In genomic region chr7:151745090-151745638, GRCh38 we compare ENCODE assay signal across 1 cellular context.
TF ChIP-seq lines count a peak whose summit lies in the region.

No MANE protein-coding gene starts in this region.

TF ChIP-seq in HepG2, 621 proteins besides CTCF, POLR2A, EP300 and RAD21 (continued from another document and continues in another):
- TF ChIP-seq NKX3-1 (CRISPR knock-in tag; IDR thresholded peaks at IDR 0.05) (no peak), CBX5 (CRISPR knock-in tag; IDR thresholded peaks at IDR 0.05; ENCODE audit: borderline replicate concordance) (peak; percentile 98; the same call in 1 of the 2 replicates), GPN1 (CRISPR knock-in tag; IDR thresholded peaks at IDR 0.05; ENCODE audit: borderline replicate concordance) (no peak), SALL2 (CRISPR knock-in tag; IDR thresholded peaks at IDR 0.05) (no peak; the same call in 1 of the 2 replicates), JUN (CRISPR knock-in tag; IDR thresholded peaks at IDR 0.05) (no peak), ESRRA (CRISPR knock-in tag; IDR thresholded peaks at IDR 0.05; ENCODE audit: low read depth) (peak; percentile 66; the same call in 1 of the 2 replicates), ELF4 (CRISPR knock-in tag; IDR thresholded peaks at IDR 0.05; ENCODE audit: borderline replicate concordance) (no peak), ZBTB20 (CRISPR knock-in tag; IDR thresholded peaks at IDR 0.05; ENCODE audit: borderline replicate concordance, low read depth) (peak; percentile 32; the same call in 1 of the 2 replicates), ZUFSP (CRISPR knock-in tag; IDR thresholded peaks at IDR 0.05; ENCODE audit: borderline replicate concordance) (no peak), XBP1 (CRISPR knock-in tag; IDR thresholded peaks at IDR 0.05) (peak; percentile 91; the same call in 1 of the 2 replicates), BATF2 (CRISPR knock-in tag; IDR thresholded peaks at IDR 0.05) (peak; percentile 88), TBX3 (IDR thresholded peaks at IDR 0.05; ENCODE audit: borderline replicate concordance) (peak; percentile 98), TBP (CRISPR knock-in tag; IDR thresholded peaks at IDR 0.05) (no peak), HOXA3 (CRISPR knock-in tag; IDR thresholded peaks at IDR 0.05) (peak; percentile 91), POLR2AphosphoS5 (IDR thresholded peaks at IDR 0.05; ENCODE audit: low read depth, low read length) (0 out of 2 replicates have a peak, but pooled peaks have one; percentile 28), ZBTB21 (CRISPR knock-in tag; IDR thresholded peaks at IDR 0.05) (peak; percentile 55; the same call in 1 of the 2 replicates), SNAPC5 (CRISPR knock-in tag; IDR thresholded peaks at IDR 0.05; ENCODE audit: borderline replicate concordance) (no peak), NCOR1 (IDR thresholded peaks at IDR 0.05; ENCODE audit: borderline replicate concordance, low read length) (peak; percentile 91), ZMAT3 (CRISPR knock-in tag; conservative IDR thresholded peaks at IDR 0.05) (peak; percentile 79; the same call in 1 of the 2 replicates), ATM (IDR thresholded peaks at IDR 0.05; ENCODE audit: borderline replicate concordance) (no peak), ZNF562 (CRISPR knock-in tag; IDR thresholded peaks at IDR 0.05; ENCODE audit: borderline replicate concordance) (no peak), ZNF639 (CRISPR knock-in tag; conservative IDR thresholded peaks at IDR 0.05) (peak; percentile 64; the same call in 1 of the 2 replicates), SP5 (CRISPR knock-in tag; IDR thresholded peaks at IDR 0.05; ENCODE audit: borderline replicate concordance, low read depth) (peak; percentile 44; the same call in 1 of the 2 replicates), TRIM24 (CRISPR knock-in tag; IDR thresholded peaks at IDR 0.05) (peak; percentile 91), ZNF879 (CRISPR knock-in tag; IDR thresholded peaks at IDR 0.05) (0 out of 2 replicates have a peak, but pooled peaks have one; percentile 19), ZNF407 (CRISPR knock-in tag; IDR thresholded peaks at IDR 0.05; ENCODE audit: not compliant biosample characterization) (peak; percentile 55), ZNF660 (CRISPR knock-in tag; IDR thresholded peaks at IDR 0.05; ENCODE audit: borderline replicate concordance, low read depth) (no peak), ZNF792 (CRISPR knock-in tag; IDR thresholded peaks at IDR 0.05) (peak; percentile 92), ZNF780A (CRISPR knock-in tag; IDR thresholded peaks at IDR 0.05) (no peak), PRPF4 (IDR thresholded peaks at IDR 0.05; ENCODE audit: low read depth, low read length, poor library complexity, severe bottlenecking) (no peak), NFRKB (IDR thresholded peaks at IDR 0.05) (no peak), GATA4 (IDR thresholded peaks at IDR 0.05; ENCODE audit: borderline replicate concordance, low read depth) (no peak), RBFOX2 (IDR thresholded peaks at IDR 0.05; ENCODE audit: low read depth, low read length) (0 out of 2 replicates have a peak, but pooled peaks have one; percentile 22), NR1H2 (CRISPR knock-in tag; IDR thresholded peaks at IDR 0.05; ENCODE audit: borderline replicate concordance, low read depth) (no peak), ZNF678 (CRISPR knock-in tag; IDR thresholded peaks at IDR 0.05) (no peak), YY1 (IDR thresholded peaks at IDR 0.05; ENCODE audit: insufficient read depth, insufficient replicate concordance, low read depth, low read length) (peak; percentile 63), HDAC2 (CRISPR knock-in tag; IDR thresholded peaks at IDR 0.05) (peak; percentile 93), ZNF720 (CRISPR knock-in tag; IDR thresholded peaks at IDR 0.05) (no peak), ISL2 (CRISPR knock-in tag; IDR thresholded peaks at IDR 0.05) (peak; percentile 88), ZNF703 (CRISPR knock-in tag; IDR thresholded peaks at IDR 0.05; ENCODE audit: borderline replicate concordance) (peak; percentile 57; the same call in 1 of the 2 replicates), GMEB1 (CRISPR knock-in tag; IDR thresholded peaks at IDR 0.05; ENCODE audit: borderline replicate concordance) (peak; percentile 71; the same call in 1 of the 2 replicates), STAT5B (CRISPR knock-in tag; IDR thresholded peaks at IDR 0.05) (peak; percentile 86; the same call in 1 of the 2 replicates)
- TF ChIP-seq, protein P1, sequence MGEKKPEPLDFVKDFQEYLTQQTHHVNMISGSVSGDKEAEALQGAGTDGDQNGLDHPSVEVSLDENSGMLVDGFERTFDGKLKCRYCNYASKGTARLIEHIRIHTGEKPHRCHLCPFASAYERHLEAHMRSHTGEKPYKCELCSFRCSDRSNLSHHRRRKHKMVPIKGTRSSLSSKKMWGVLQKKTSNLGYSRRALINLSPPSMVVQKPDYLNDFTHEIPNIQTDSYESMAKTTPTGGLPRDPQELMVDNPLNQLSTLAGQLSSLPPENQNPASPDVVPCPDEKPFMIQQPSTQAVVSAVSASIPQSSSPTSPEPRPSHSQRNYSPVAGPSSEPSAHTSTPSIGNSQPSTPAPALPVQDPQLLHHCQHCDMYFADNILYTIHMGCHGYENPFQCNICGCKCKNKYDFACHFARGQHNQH (CRISPR knock-in tag; IDR thresholded peaks at IDR 0.05): peak; percentile 92
- TF ChIP-seq, protein P2, sequence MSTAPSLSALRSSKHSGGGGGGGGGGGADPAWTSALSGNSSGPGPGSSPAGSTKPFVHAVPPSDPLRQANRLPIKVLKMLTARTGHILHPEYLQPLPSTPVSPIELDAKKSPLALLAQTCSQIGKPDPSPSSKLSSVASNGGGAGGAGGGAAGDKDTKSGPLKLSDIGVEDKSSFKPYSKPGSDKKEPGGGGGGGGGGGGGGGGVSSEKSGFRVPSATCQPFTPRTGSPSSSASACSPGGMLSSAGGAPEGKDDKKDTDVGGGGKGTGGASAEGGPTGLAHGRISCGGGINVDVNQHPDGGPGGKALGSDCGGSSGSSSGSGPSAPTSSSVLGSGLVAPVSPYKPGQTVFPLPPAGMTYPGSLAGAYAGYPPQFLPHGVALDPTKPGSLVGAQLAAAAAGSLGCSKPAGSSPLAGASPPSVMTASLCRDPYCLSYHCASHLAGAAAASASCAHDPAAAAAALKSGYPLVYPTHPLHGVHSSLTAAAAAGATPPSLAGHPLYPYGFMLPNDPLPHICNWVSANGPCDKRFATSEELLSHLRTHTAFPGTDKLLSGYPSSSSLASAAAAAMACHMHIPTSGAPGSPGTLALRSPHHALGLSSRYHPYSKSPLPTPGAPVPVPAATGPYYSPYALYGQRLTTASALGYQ (CRISPR knock-in tag; IDR thresholded peaks at IDR 0.05): peak; percentile 88
- TF ChIP-seq, protein P3, sequence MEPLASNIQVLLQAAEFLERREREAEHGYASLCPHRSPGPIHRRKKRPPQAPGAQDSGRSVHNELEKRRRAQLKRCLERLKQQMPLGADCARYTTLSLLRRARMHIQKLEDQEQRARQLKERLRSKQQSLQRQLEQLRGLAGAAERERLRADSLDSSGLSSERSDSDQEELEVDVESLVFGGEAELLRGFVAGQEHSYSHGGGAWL (CRISPR knock-in tag; IDR thresholded peaks at IDR 0.05): peak; percentile 67; the same call in 1 of the 2 replicates
- TF ChIP-seq, protein P4, sequence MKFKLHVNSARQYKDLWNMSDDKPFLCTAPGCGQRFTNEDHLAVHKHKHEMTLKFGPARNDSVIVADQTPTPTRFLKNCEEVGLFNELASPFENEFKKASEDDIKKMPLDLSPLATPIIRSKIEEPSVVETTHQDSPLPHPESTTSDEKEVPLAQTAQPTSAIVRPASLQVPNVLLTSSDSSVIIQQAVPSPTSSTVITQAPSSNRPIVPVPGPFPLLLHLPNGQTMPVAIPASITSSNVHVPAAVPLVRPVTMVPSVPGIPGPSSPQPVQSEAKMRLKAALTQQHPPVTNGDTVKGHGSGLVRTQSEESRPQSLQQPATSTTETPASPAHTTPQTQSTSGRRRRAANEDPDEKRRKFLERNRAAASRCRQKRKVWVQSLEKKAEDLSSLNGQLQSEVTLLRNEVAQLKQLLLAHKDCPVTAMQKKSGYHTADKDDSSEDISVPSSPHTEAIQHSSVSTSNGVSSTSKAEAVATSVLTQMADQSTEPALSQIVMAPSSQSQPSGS (CRISPR knock-in tag; IDR thresholded peaks at IDR 0.05): peak; percentile 95
